In the genomic region with DNA sequence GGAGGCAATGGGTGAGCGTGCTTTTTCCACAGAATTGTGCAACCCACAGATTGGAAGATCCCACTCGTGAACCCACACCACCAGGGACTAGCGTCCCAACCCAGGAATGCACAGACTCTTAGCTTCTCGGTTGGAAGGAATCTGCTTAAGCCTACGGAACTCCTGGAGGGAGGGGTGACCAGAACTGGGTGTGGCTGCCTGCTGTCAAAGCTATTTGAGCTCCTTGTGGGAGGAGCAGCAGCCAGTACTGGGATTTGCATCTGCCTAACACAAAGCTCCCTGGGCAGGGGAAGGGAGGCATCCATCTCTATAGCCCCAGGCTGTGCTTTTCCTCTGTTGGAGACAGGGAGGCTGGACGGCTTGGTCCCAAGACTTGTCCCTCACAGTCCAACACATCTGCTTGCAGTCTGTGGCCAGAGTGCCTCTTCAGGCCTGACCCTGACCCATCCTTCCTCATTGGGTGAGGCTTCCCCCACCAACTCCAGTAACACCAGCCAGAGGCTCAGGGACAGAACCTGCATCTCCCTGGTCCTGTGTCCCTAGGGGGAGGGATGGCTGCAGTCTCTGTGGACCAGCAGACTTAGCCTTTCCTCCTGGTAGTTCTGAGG, we compare ENCODE assay signal across 34 cellular contexts. TPM values are rescaled to one million over a fixed set of nuclear protein-coding genes. Genes with fewer than 3 reads are reported as not detected.
"Had no signal": no experiment of that assay in that cellular context is flagged by ENCODE, and none has a peak within 500 bp of the region (broad histone marks: within the 10 kb centered on the region; RNA-seq: fewer than 3 reads in every experiment).

No MANE protein-coding gene starts in this region.

- DNase-seq: activated B cell treated with CpG ODN at 0.5 μM for 24 hours; activated CD4-positive, alpha-beta T cell treated with anti-CD3 and anti-CD28 coated beads for 36 hours; activated CD4-positive, alpha-beta T cell treated with anti-CD3 and anti-CD28 coated beads, Interleukin-2, amount 50 U/mL, for 4 hours; activated CD8-positive, alpha-beta memory T cell treated with anti-CD3 and anti-CD28 coated beads for 24 hours; activated effector memory CD4-positive, alpha-beta T cell treated with anti-CD3 and anti-CD28 coated beads, Interleukin-2, amount 50 U/mL, for 16 hours; activated naive CD4-positive, alpha-beta T cell treated with anti-CD3 and anti-CD28 coated beads for 36 hours; activated naive CD8-positive, alpha-beta T cell treated with anti-CD3 and anti-CD28 coated beads for 36 hours; activated T-cell treated with anti-CD3 and anti-CD28 coated beads, Interleukin-2, amount 50 U/mL, for 1 hour; adrenal gland; aorta; body of pancreas; effector CD8-positive, alpha-beta T cell; erythroblast; gastrocnemius medialis; glutamatergic neuron; left cardiac atrium; mammary epithelial cell; naive B cell; nephron progenitor cell; nucleus accumbens; psoas muscle; sigmoid colon; small intestine; stimulated activated CD4-positive, alpha-beta T cell treated with anti-CD3 and anti-CD28 coated beads, Interleukin-4, amount 100 ng/mL, for 4 hours; stimulated activated CD8-positive, alpha-beta memory T cell treated with anti-CD3 and anti-CD28 coated beads, Interleukin-4, amount 100 ng/mL, for 48 hours; stimulated activated naive CD8-positive, alpha-beta T cell treated with anti-CD3 and anti-CD28 coated beads, Interleukin-15, amount 100 ng/mL, for 72 hours; substantia nigra; T-helper 2 cell; uterus had no signal

- H3K9ac ChIP-seq: parathyroid adenoma had no signal

- H3K27me3 Mint-ChIP-seq: activated B cell treated with CpG ODN at 0.5 μM for 24 hours; activated CD4-positive, alpha-beta T cell treated with anti-CD3 and anti-CD28 coated beads for 36 hours; naive B cell; stimulated activated naive CD8-positive, alpha-beta T cell treated with anti-CD3 and anti-CD28 coated beads, Interleukin-15, amount 100 ng/mL, for 72 hours; type B pancreatic cell had no signal

- H3K9me3 ChIP-seq: body of pancreas, gastrocnemius medialis, psoas muscle had no signal

- H2AFZ ChIP-seq: parathyroid adenoma had no signal

- H3K27me3 ChIP-seq: adrenal gland, body of pancreas, gastrocnemius medialis, sigmoid colon, uterus had no signal

- H3K79me2 ChIP-seq: parathyroid adenoma had no signal

- H3K36me3 Mint-ChIP-seq: activated naive CD8-positive, alpha-beta T cell treated with anti-CD3 and anti-CD28 coated beads for 36 hours; stimulated activated memory B cell treated with anti-CD40 and anti-IgM and Interleukin-4, amounts not matched to agents 10 μg/mL and 1 μg/mL and 100 μg/mL, for 72 hours had no signal

- H3K9me3 Mint-ChIP-seq: activated naive CD4-positive, alpha-beta T cell treated with anti-CD3 and anti-CD28 coated beads for 36 hours had no signal

- H3K27ac ChIP-seq: adrenal gland, body of pancreas, gastrocnemius medialis, parathyroid adenoma, psoas muscle, sigmoid colon, uterus had no signal

- ATAC-seq: activated CD4-positive, alpha-beta T cell treated with anti-CD3 and anti-CD28 coated beads for 36 hours; body of pancreas; gastrocnemius medialis; left cardiac atrium; psoas muscle; stimulated activated memory B cell treated with anti-CD40 and anti-IgM and Interleukin-4, amounts not matched to agents 10 μg/mL and 1 μg/mL and 100 μg/mL, for 72 hours; stimulated activated naive CD8-positive, alpha-beta T cell treated with anti-CD3 and anti-CD28 coated beads, Interleukin-15, amount 100 ng/mL, for 72 hours had no signal

- H3K36me3 ChIP-seq: adrenal gland, gastrocnemius medialis, uterus had no signal

- H3K4me3 ChIP-seq: adrenal gland, body of pancreas, gastrocnemius medialis, psoas muscle, sigmoid colon, uterus had no signal

- H3K27ac Mint-ChIP-seq: activated B cell treated with CpG ODN at 0.5 μM for 24 hours; activated CD4-positive, alpha-beta T cell treated with anti-CD3 and anti-CD28 coated beads for 36 hours; activated naive CD4-positive, alpha-beta T cell treated with anti-CD3 and anti-CD28 coated beads for 36 hours; activated naive CD8-positive, alpha-beta T cell treated with anti-CD3 and anti-CD28 coated beads for 36 hours; activated T-helper 1 cell treated with anti-CD3 and anti-CD28 coated beads, Interleukin-12 subunit alpha, Interleukin-12 subunit beta, Interleukin-2, Interleukin-4 antibody, amounts not matched to agents 30 ng/mL and 10 ng/mL and 1 ng/mL, durations not matched to agents 14 hours and 24 hours and 36 hours; mesothelial cell of epicardium; naive B cell; nephron progenitor cell; stimulated activated memory B cell treated with anti-CD40 and anti-IgM and Interleukin-4, amounts not matched to agents 10 μg/mL and 1 μg/mL and 100 μg/mL, for 72 hours; stimulated activated naive CD8-positive, alpha-beta T cell treated with anti-CD3 and anti-CD28 coated beads, Interleukin-15, amount 100 ng/mL, for 72 hours; type B pancreatic cell had no signal

- H3K4me3 Mint-ChIP-seq: activated B cell treated with CpG ODN at 0.5 μM for 24 hours; activated CD4-positive, alpha-beta T cell treated with anti-CD3 and anti-CD28 coated beads for 36 hours; activated naive CD4-positive, alpha-beta T cell treated with anti-CD3 and anti-CD28 coated beads for 36 hours; activated naive CD8-positive, alpha-beta T cell treated with anti-CD3 and anti-CD28 coated beads for 36 hours; activated T-helper 1 cell treated with anti-CD3 and anti-CD28 coated beads, Interleukin-12 subunit alpha, Interleukin-12 subunit beta, Interleukin-2, Interleukin-4 antibody, amounts not matched to agents 30 ng/mL and 10 ng/mL and 1 ng/mL, durations not matched to agents 14 hours and 24 hours and 36 hours; mesothelial cell of epicardium; nephron progenitor cell; stimulated activated memory B cell treated with anti-CD40 and anti-IgM and Interleukin-4, amounts not matched to agents 10 μg/mL and 1 μg/mL and 100 μg/mL, for 72 hours; stimulated activated naive CD8-positive, alpha-beta T cell treated with anti-CD3 and anti-CD28 coated beads, Interleukin-15, amount 100 ng/mL, for 72 hours; type B pancreatic cell had no signal

- H3K4me1 ChIP-seq: adrenal gland, body of pancreas, gastrocnemius medialis, parathyroid adenoma, psoas muscle, sigmoid colon, uterus had no signal

- H3K4me1 Mint-ChIP-seq: activated B cell treated with CpG ODN at 0.5 μM for 24 hours; activated CD4-positive, alpha-beta T cell treated with anti-CD3 and anti-CD28 coated beads for 36 hours; activated naive CD8-positive, alpha-beta T cell treated with anti-CD3 and anti-CD28 coated beads for 36 hours; naive B cell; nephron progenitor cell; stimulated activated memory B cell treated with anti-CD40 and anti-IgM and Interleukin-4, amounts not matched to agents 10 μg/mL and 1 μg/mL and 100 μg/mL, for 72 hours; stimulated activated naive CD8-positive, alpha-beta T cell treated with anti-CD3 and anti-CD28 coated beads, Interleukin-15, amount 100 ng/mL, for 72 hours had no signal

RNA-seq across cellular contexts. Expression of gene HNMT, which starts 27.9 kb away (rescaled TPM):
- total RNA-seq: activated B cell treated with CpG ODN at 0.5 μM for 24 hours; activated CD4-positive, alpha-beta T cell treated with anti-CD3 and anti-CD28 coated beads for 36 hours; activated naive CD4-positive, alpha-beta T cell treated with anti-CD3 and anti-CD28 coated beads for 36 hours; activated naive CD8-positive, alpha-beta T cell treated with anti-CD3 and anti-CD28 coated beads for 36 hours; activated T-helper 1 cell treated with anti-CD3 and anti-CD28 coated beads, Interleukin-12 subunit alpha, Interleukin-12 subunit beta, Interleukin-2, Interleukin-4 antibody, amounts not matched to agents 30 ng/mL and 10 ng/mL and 1 ng/mL, durations not matched to agents 14 hours and 24 hours and 36 hours had no signal
